Comparison of ENCODE assay signal across 12 cellular contexts in the genomic region with DNA sequence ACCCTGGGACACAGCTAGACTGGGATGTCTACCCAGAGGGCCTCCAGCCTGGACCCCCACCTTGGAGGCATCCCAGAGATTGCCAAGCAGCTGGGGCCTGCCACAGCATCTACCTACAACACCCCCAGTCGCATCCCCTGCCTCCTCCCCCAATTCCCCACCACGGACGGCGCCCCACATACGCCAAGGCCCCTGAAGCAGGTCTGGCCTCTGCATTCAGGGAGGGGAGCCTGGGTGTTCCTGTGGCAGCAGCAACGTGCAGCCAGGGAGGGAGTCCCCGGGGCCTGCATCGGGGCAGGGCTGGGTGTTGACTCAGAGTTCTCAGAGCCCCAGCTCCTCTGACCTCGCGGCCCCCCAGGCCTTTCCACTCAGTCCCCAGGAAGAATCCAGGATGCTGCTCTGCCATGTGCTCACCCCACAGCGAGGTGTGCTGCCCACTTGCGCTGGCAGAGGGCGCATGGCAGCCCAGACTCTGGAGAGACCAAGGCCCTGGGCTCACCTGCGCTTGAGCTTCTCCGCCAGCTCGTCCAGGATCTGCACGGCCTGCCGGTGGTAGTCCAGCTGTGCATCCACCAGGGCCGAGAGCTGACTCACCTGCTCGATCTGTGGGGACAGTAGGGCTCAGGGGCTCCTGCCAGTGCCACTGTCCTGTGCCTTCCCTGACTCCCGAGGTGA. TPM values are rescaled to one million over a fixed set of nuclear protein-coding genes. Genes with fewer than 3 reads are reported as not detected.
A peak's percentile ranks its signal among the peaks of the same experiment; 100 is the strongest.
DNase-seq lines count a peak whose midpoint lies in the region; ATAC-seq and TF ChIP-seq lines count a peak whose summit lies in the region.
"Had no signal": no experiment of that assay in that cellular context is flagged by ENCODE, and none has a peak within 500 bp of the region (broad histone marks: within the 10 kb centered on the region; RNA-seq: fewer than 3 reads in every experiment).

No MANE protein-coding gene starts in this region.

- CTCF ChIA-PET in Caco-2 (lab: Charles Lee): interaction anchor here (1.1 to 1.9 kb wide), 3 partner anchors 12 to 37 kb away, joined by 3 to 14 read pairs (median 4); partner anchors contain the start of gene SH3GL1
- CTCF ChIA-PET in HEK293 (lab: Yijun Ruan, JAX): interaction anchor here (0.5 to 2.7 kb wide), 6 partner anchors 10 to 427 kb away, joined by 3 to 17 read pairs (median 9); partner anchors contain the start of gene SH3GL1
- CTCF ChIA-PET in activated CD8-positive, alpha-beta T cell treated with anti-CD3 and anti-CD28 coated beads, Interleukin-2, amount 10 ng/mL, durations not matched to agents 7 days and 5 days (lab: Charles Lee): interaction anchor here (2.4 kb wide), 1 partner anchor 10 kb away, joined by 11 read pairs; no protein-coding TSS in a partner anchor

- TF ChIP-seq CTCF in Caco-2 (IDR thresholded peaks at IDR 0.05; ENCODE audit: insufficient read depth in 1 of 2, low read depth in 1 of 2, low read length in 1 of 2, severe bottlenecking in 1 of 2, unreplicated experiment in 1 of 2) (peak; percentile 29 to 31), HEK293 (tag by site-specific recombination; IDR thresholded peaks at IDR 0.05) (peak; percentile 59), liver (IDR thresholded peaks at IDR 0.05; ENCODE audit: low read depth, low read length, missing input control) (peak; percentile 16)

- POLR2A ChIA-PET in Caco-2 (lab: Charles Lee) (interaction anchor here (0.5 to 1.0 kb wide), 2 partner anchors 21 to 44 kb away, joined by 3 read pairs; no protein-coding TSS in a partner anchor), HEK293 (lab: Yijun Ruan, JAX) (interaction anchor here (1.2 to 3.6 kb wide), 4 partner anchors 13 to 96 kb away, joined by 3 to 15 read pairs (median 4); partner anchors contain the start of gene MPND)
- POLR2A ChIA-PET in activated CD8-positive, alpha-beta T cell treated with anti-CD3 and anti-CD28 coated beads, Interleukin-2, amount 10 ng/mL, durations not matched to agents 7 days and 5 days (lab: Charles Lee): no interaction called here

- H3K4me3 ChIP-seq in Caco-2 (ENCODE audit: low read depth, low read length) (no peak overlapping the region), HEK293 (ENCODE audit: low read depth, low read length) (no peak overlapping the region), liver (ENCODE audit: low read depth in 1 of 3, low read length in 3 of 3) (no peak overlapping the region)
- H3K4me3 ChIP-seq: SK-N-MC had no signal

- TF ChIP-seq RAD21 in liver (IDR thresholded peaks at IDR 0.05): peak in 1 of 2 donors; percentile 54

- H3K9me3 Mint-ChIP-seq in Caco-2 (ENCODE audit: unreplicated experiment): no peaks in the 10 kb centered on the region
- H3K9me3 Mint-ChIP-seq in activated CD8-positive, alpha-beta T cell treated with anti-CD3 and anti-CD28 coated beads, Interleukin-2, amount 10 ng/mL, durations not matched to agents 7 days and 5 days (ENCODE audit: insufficient read depth): no peaks in the 10 kb centered on the region
- no peaks in the 10 kb centered on the region for H3K9me3 Mint-ChIP-seq in activated naive CD8-positive, alpha-beta T cell treated with anti-CD3 and anti-CD28 coated beads for 36 hours

- 85% methylated on average over 21 of the region's 21 CpGs for WGBS in liver

- H3K36me3 Mint-ChIP-seq in Caco-2 (ENCODE audit: insufficient read depth, unreplicated experiment): peaks cover 96% of the 10 kb centered on the region
- peaks cover 51% of the 10 kb centered on the region for H3K36me3 Mint-ChIP-seq in activated CD8-positive, alpha-beta T cell treated with anti-CD3 and anti-CD28 coated beads, Interleukin-2, amount 10 ng/mL, durations not matched to agents 7 days and 5 days (ENCODE audit: low read depth)
- H3K36me3 Mint-ChIP-seq in activated naive CD8-positive, alpha-beta T cell treated with anti-CD3 and anti-CD28 coated beads for 36 hours: no peaks in the 10 kb centered on the region

- no peaks in the 10 kb centered on the region for H3K4me1 Mint-ChIP-seq in Caco-2 (ENCODE audit: low read depth, unreplicated experiment)
- H3K4me1 Mint-ChIP-seq in activated CD8-positive, alpha-beta T cell treated with anti-CD3 and anti-CD28 coated beads, Interleukin-2, amount 10 ng/mL, durations not matched to agents 7 days and 5 days (ENCODE audit: low read depth): peaks cover 10% of the 10 kb centered on the region
- peaks cover 5% of the 10 kb centered on the region for H3K4me1 Mint-ChIP-seq in activated naive CD8-positive, alpha-beta T cell treated with anti-CD3 and anti-CD28 coated beads for 36 hours

- no TSS peak for BruUV-seq in Caco-2 (replicated peaks; lab: Mats Ljungman, UMichigan)

- no peak for ATAC-seq in activated CD8-positive, alpha-beta T cell treated with anti-CD3 and anti-CD28 coated beads, Interleukin-2, amount 10 ng/mL, durations not matched to agents 7 days and 5 days

- 0 out of 2 replicates have a peak, but pooled peaks cover 4% of the 10 kb centered on the region for H3K4me1 ChIP-seq in Caco-2
- H3K4me1 ChIP-seq in HEK293 (ENCODE audit: control insufficient read depth, insufficient read depth, low read length): no peaks in the 10 kb centered on the region
- H3K4me1 ChIP-seq in liver (ENCODE audit: control insufficient read depth in 4 of 4, insufficient read depth in 4 of 4, low read length in 3 of 4): peaks cover 0 to 7% (median 4%) of the 10 kb centered on the region in 4 donors

- peak in 1 of 2 experiments; percentile 49 for DNase-seq in Caco-2
- no peak for DNase-seq in activated CD8-positive, alpha-beta T cell treated with anti-CD3 and anti-CD28 coated beads, Interleukin-2, amount 10 ng/mL, durations not matched to agents 7 days and 5 days
- DNase-seq in NCI-H1048 (lab: John Stamatoyannopoulos, UW): no peak
- no peak for DNase-seq in ureter (ENCODE audit: low spot score)
- DNase-seq in H4 (ENCODE audit: low spot score): no peak
- DNase-seq in activated naive CD8-positive, alpha-beta T cell treated with anti-CD3 and anti-CD28 coated beads for 36 hours: no peak
- DNase-seq: activated CD8-positive, alpha-beta memory T cell treated with anti-CD3 and anti-CD28 coated beads, Interleukin-2, amount 50 U/mL, for 4 hours; hypothalamus; NCI-H2081 had no signal

- no peaks in the 10 kb centered on the region for H3K27me3 Mint-ChIP-seq in Caco-2 (ENCODE audit: insufficient read depth, unreplicated experiment)
- H3K27me3 Mint-ChIP-seq in activated CD8-positive, alpha-beta T cell treated with anti-CD3 and anti-CD28 coated beads, Interleukin-2, amount 10 ng/mL, durations not matched to agents 7 days and 5 days (ENCODE audit: low read depth): no peaks in the 10 kb centered on the region
- no peaks in the 10 kb centered on the region for H3K27me3 Mint-ChIP-seq in activated naive CD8-positive, alpha-beta T cell treated with anti-CD3 and anti-CD28 coated beads for 36 hours

- H3K27ac ChIP-seq in HEK293 (ENCODE audit: extremely low read depth, low read depth, low read length) (no peak overlapping the region), liver (ENCODE audit: low read depth in 1 of 2, low read length in 2 of 2) (no peak overlapping the region)
- H3K27ac ChIP-seq: SK-N-MC had no signal

- no peak overlapping the region for H3K9ac ChIP-seq in liver (ENCODE audit: low read depth in 1 of 2, low read length in 2 of 2)

- no peak overlapping the region for H3K4me3 Mint-ChIP-seq in Caco-2 (ENCODE audit: unreplicated experiment)
- no peak overlapping the region for H3K4me3 Mint-ChIP-seq in activated CD8-positive, alpha-beta T cell treated with anti-CD3 and anti-CD28 coated beads, Interleukin-2, amount 10 ng/mL, durations not matched to agents 7 days and 5 days
- H3K4me3 Mint-ChIP-seq in activated naive CD8-positive, alpha-beta T cell treated with anti-CD3 and anti-CD28 coated beads for 36 hours: no peak overlapping the region

- peak overlapping the region; percentile 48 for H3K27ac Mint-ChIP-seq in Caco-2 (ENCODE audit: unreplicated experiment)
- peak overlapping the region; percentile 30 for H3K27ac Mint-ChIP-seq in activated CD8-positive, alpha-beta T cell treated with anti-CD3 and anti-CD28 coated beads, Interleukin-2, amount 10 ng/mL, durations not matched to agents 7 days and 5 days
- no peak overlapping the region for H3K27ac Mint-ChIP-seq in activated naive CD8-positive, alpha-beta T cell treated with anti-CD3 and anti-CD28 coated beads for 36 hours

- H3K27me3 ChIP-seq in Caco-2 (replicated peaks; ENCODE audit: control insufficient read depth, insufficient read depth, low read length): no peaks in the 10 kb centered on the region
- H3K27me3 ChIP-seq in liver (ENCODE audit: control insufficient read depth in 4 of 4, insufficient read depth in 4 of 4, low read length in 3 of 4): no peaks in the 10 kb centered on the region

- intact Hi-C loops in Caco-2 (cut with micrococcal nuclease; ENCODE audit: unreplicated experiment): loop anchor here (5.0 kb wide), 1 partner anchor 39 kb away; the partner anchor contains the start of genes CHAF1A and SH3GL1

- H3K36me3 ChIP-seq in Caco-2 (ENCODE audit: control insufficient read depth, insufficient read depth, low read length): peaks cover 6% of the 10 kb centered on the region
- H3K36me3 ChIP-seq in HEK293 (ENCODE audit: control insufficient read depth in 2 of 2, insufficient read depth in 1 of 2, low read length in 2 of 2): peaks cover 9 to 86% of the 10 kb centered on the region in 2 experiments; a peak in 2 of 3 replicates
- peaks cover 10 to 67% (median 36%) of the 10 kb centered on the region in 4 donors for H3K36me3 ChIP-seq in liver (ENCODE audit: control insufficient read depth in 4 of 4, insufficient read depth in 3 of 4, low read depth in 1 of 4, low read length in 3 of 4)

- H3K9me3 ChIP-seq in Caco-2 (no peaks in the 10 kb centered on the region), HEK293 (ENCODE audit: control insufficient read depth, insufficient read depth, low read depth, low read length) (no peaks in the 10 kb centered on the region), liver (ENCODE audit: control insufficient read depth in 4 of 4, low read length in 3 of 4) (no peaks in the 10 kb centered on the region)

RNA-seq across cellular contexts. Expression of gene MPND, which starts 19.6 kb away (rescaled TPM):
- total RNA-seq in Caco-2 (2022) (34.9 and 35.7 TPM in 2 replicates), liver (1 to 10 TPM; 4.7 to 9.9 TPM), ureter (30.6 TPM)
- total RNA-seq in activated CD8-positive, alpha-beta T cell treated with anti-CD3 and anti-CD28 coated beads, Interleukin-2, amount 10 ng/mL, durations not matched to agents 7 days and 5 days: 10 to 100 TPM; 26.0 to 27.6 TPM
- polyA plus RNA-seq in liver: 1 to 10 TPM; 9.0 to 9.4 TPM
- total RNA-seq in H4 (2014; rRNA removed; shearing (Covaris generic)): 1.7 and 2.9 TPM in 2 replicates
- 10 to 100 TPM; 15.6 to 18.8 TPM for total RNA-seq in activated naive CD8-positive, alpha-beta T cell treated with anti-CD3 and anti-CD28 coated beads for 36 hours

RNA-seq across cellular contexts. Expression of gene STAP2, which starts 24.4 kb away (rescaled TPM):
- 70.7 and 71.6 TPM in 2 replicates for total RNA-seq in Caco-2 (2022)
- 10 to 100 TPM; 14.3 to 16.5 TPM for total RNA-seq in activated CD8-positive, alpha-beta T cell treated with anti-CD3 and anti-CD28 coated beads, Interleukin-2, amount 10 ng/mL, durations not matched to agents 7 days and 5 days
- total RNA-seq in liver: 10 to 100 TPM in 1 of 2 donors, 1 to 10 TPM in 1; 8.6 to 26.4 TPM
- 10 to 100 TPM; 23.6 to 24.5 TPM for polyA plus RNA-seq in liver
- total RNA-seq in ureter: 66.8 TPM
- total RNA-seq in H4 (2014; rRNA removed; shearing (Covaris generic)): 0.19 and 0.78 TPM in 2 replicates
- 10 to 100 TPM; 12.3 to 13.1 TPM for total RNA-seq in activated naive CD8-positive, alpha-beta T cell treated with anti-CD3 and anti-CD28 coated beads for 36 hours

RNA-seq across cellular contexts. Expression of gene SH3GL1, which starts 37.3 kb away (rescaled TPM):
- total RNA-seq in Caco-2 (2022) (91.3 and 91.5 TPM in 2 replicates), liver (10 to 100 TPM; 16.7 to 19.7 TPM), ureter (78.5 TPM)
- 10 to 100 TPM; 65.1 to 67.9 TPM for total RNA-seq in activated CD8-positive, alpha-beta T cell treated with anti-CD3 and anti-CD28 coated beads, Interleukin-2, amount 10 ng/mL, durations not matched to agents 7 days and 5 days
- polyA plus RNA-seq in liver: 10 to 100 TPM; 16.5 to 27.8 TPM
- total RNA-seq in H4 (2014; rRNA removed; shearing (Covaris generic)): 34.1 TPM in 2 replicates
- total RNA-seq in activated naive CD8-positive, alpha-beta T cell treated with anti-CD3 and anti-CD28 coated beads for 36 hours: 10 to 100 TPM; 40.3 to 41.1 TPM

RNA-seq across cellular contexts. Expression of gene CHAF1A, which starts 39.4 kb away (rescaled TPM):
- total RNA-seq in Caco-2 (2022) (53.9 and 63.1 TPM in 2 replicates), liver (10 to 100 TPM in 1 of 2 donors, 1 to 10 TPM in 1; 2.9 to 20.8 TPM), ureter (23.0 TPM)
- 100 to 1,000 TPM in 1 of 2 experiments, 10 to 100 TPM in 1; 95.3 to 104 TPM for total RNA-seq in activated CD8-positive, alpha-beta T cell treated with anti-CD3 and anti-CD28 coated beads, Interleukin-2, amount 10 ng/mL, durations not matched to agents 7 days and 5 days
- 1 to 10 TPM; 1.0 to 2.1 TPM for polyA plus RNA-seq in liver
- total RNA-seq in H4 (2014; rRNA removed; shearing (Covaris generic)): 18.6 and 19.0 TPM in 2 replicates
- 10 to 100 TPM; 76.8 to 77.6 TPM for total RNA-seq in activated naive CD8-positive, alpha-beta T cell treated with anti-CD3 and anti-CD28 coated beads for 36 hours

RNA-seq across cellular contexts. Expression of gene FSD1, which starts 58.6 kb away (rescaled TPM):
- total RNA-seq in Caco-2 (2022) (9.0 and 15.6 TPM in 2 replicates), liver (under 1 TPM in 1 of 2 donors, not detected in 1; 0.92 TPM), ureter (not detected)
- 10 to 100 TPM; 26.7 to 27.7 TPM for total RNA-seq in activated CD8-positive, alpha-beta T cell treated with anti-CD3 and anti-CD28 coated beads, Interleukin-2, amount 10 ng/mL, durations not matched to agents 7 days and 5 days
- under 1 TPM; 0.05 to 0.19 TPM for polyA plus RNA-seq in liver
- 19.0 and 26.7 TPM in 2 replicates for total RNA-seq in H4 (2014; rRNA removed; shearing (Covaris generic))
- total RNA-seq in activated naive CD8-positive, alpha-beta T cell treated with anti-CD3 and anti-CD28 coated beads for 36 hours: 10 to 100 TPM; 21.0 to 21.3 TPM
